25 cellular contexts compared by ENCODE assay signal in the genomic region with DNA sequence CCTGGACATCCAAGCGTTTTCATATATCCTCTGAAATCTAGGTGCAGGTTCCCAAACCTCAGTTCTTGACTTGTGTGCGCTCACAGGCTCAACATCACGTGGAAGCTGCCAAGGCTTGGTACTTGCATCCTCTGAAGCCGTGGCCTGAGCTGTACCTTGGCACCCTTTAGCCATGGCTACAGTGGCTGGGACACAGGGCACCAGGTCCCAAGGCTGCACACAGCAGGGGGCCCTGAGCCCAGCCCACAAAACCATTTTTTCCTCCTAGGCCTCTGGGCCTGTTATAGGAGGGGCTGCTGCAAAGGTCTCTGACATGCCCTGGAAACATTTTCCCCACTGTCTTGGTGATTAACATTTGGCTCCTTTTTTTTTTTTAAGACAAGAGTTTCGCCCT.
"Had no signal": no experiment of that assay in that cellular context is flagged by ENCODE, and none has a peak within 500 bp of the region (broad histone marks: within the 10 kb centered on the region; RNA-seq: fewer than 3 reads in every experiment).

No MANE protein-coding gene starts in this region.

- H3K9me3 ChIP-seq: SJCRH30, SK-N-SH had no signal

- H3K4me2 ChIP-seq: SK-N-SH had no signal

- H3K4me3 ChIP-seq: breast epithelium, SJCRH30 had no signal

- H3K4me1 Mint-ChIP-seq: activated CD4-positive, alpha-beta memory T cell treated with anti-CD3 and anti-CD28 coated beads, Interleukin-2, amount 10 ng/mL, durations not matched to agents 7 days and 5 days; activated CD4-positive, alpha-beta T cell treated with anti-CD3 and anti-CD28 coated beads for 36 hours; activated naive CD4-positive, alpha-beta T cell treated with anti-CD3 and anti-CD28 coated beads, Interleukin-2, amount 10 ng/mL, durations not matched to agents 7 days and 5 days; activated naive CD8-positive, alpha-beta T cell treated with anti-CD3 and anti-CD28 coated beads, Interleukin-2, amount 10 ng/mL, durations not matched to agents 7 days and 5 days had no signal

- H3K4me1 ChIP-seq: breast epithelium, SJCRH30 had no signal

- DNase-seq: activated CD4-positive, alpha-beta memory T cell treated with anti-CD3 and anti-CD28 coated beads, Interleukin-2, amount 10 ng/mL, durations not matched to agents 7 days and 5 days; activated CD4-positive, alpha-beta T cell treated with anti-CD3 and anti-CD28 coated beads for 36 hours; activated CD4-positive, alpha-beta T cell treated with anti-CD3 and anti-CD28 coated beads, Interleukin-2, amount 50 U/mL, for 1 hour; activated gamma-delta T cell treated with Interleukin-2 at 50 U/mL for 16 hours; activated naive CD4-positive, alpha-beta T cell treated with anti-CD3 and anti-CD28 coated beads, Interleukin-2, amount 10 ng/mL, durations not matched to agents 7 days and 5 days; activated naive CD8-positive, alpha-beta T cell treated with anti-CD3 and anti-CD28 coated beads, Interleukin-2, amount 10 ng/mL, durations not matched to agents 7 days and 5 days; activated T-cell treated with anti-CD3 and anti-CD28 coated beads for 4 hours; activated T-cell treated with anti-CD3 and anti-CD28 coated beads, Interleukin-2, amount 50 U/mL, for 48 hours; aorta; caudate nucleus; NCI-H1048; NCI-H1417; NCI-H1930; NCI-H2171 treated with DMSO at 0.1 percent for 48 hours; NCI-H226; NCI-H526 treated with DMSO at 0.1 percent for 48 hours; NCI-H82; OCI-M1; RPMI8226; SJCRH30; SK-N-SH; T-helper 1 cell; WERI-Rb-1 had no signal

- H3K4me3 Mint-ChIP-seq: activated CD4-positive, alpha-beta memory T cell treated with anti-CD3 and anti-CD28 coated beads, Interleukin-2, amount 10 ng/mL, durations not matched to agents 7 days and 5 days; activated CD4-positive, alpha-beta T cell treated with anti-CD3 and anti-CD28 coated beads for 36 hours; activated naive CD4-positive, alpha-beta T cell treated with anti-CD3 and anti-CD28 coated beads, Interleukin-2, amount 10 ng/mL, durations not matched to agents 7 days and 5 days; activated naive CD8-positive, alpha-beta T cell treated with anti-CD3 and anti-CD28 coated beads, Interleukin-2, amount 10 ng/mL, durations not matched to agents 7 days and 5 days had no signal

- H3K27ac ChIP-seq: breast epithelium, SJCRH30, WERI-Rb-1 had no signal

- H3K9ac ChIP-seq: SK-N-SH had no signal

- H3K27me3 Mint-ChIP-seq: activated CD4-positive, alpha-beta memory T cell treated with anti-CD3 and anti-CD28 coated beads, Interleukin-2, amount 10 ng/mL, durations not matched to agents 7 days and 5 days; activated CD4-positive, alpha-beta T cell treated with anti-CD3 and anti-CD28 coated beads for 36 hours; activated naive CD4-positive, alpha-beta T cell treated with anti-CD3 and anti-CD28 coated beads, Interleukin-2, amount 10 ng/mL, durations not matched to agents 7 days and 5 days; activated naive CD8-positive, alpha-beta T cell treated with anti-CD3 and anti-CD28 coated beads, Interleukin-2, amount 10 ng/mL, durations not matched to agents 7 days and 5 days had no signal

- H3K36me3 ChIP-seq: breast epithelium had no signal

- H3K27ac Mint-ChIP-seq: activated CD4-positive, alpha-beta memory T cell treated with anti-CD3 and anti-CD28 coated beads, Interleukin-2, amount 10 ng/mL, durations not matched to agents 7 days and 5 days; activated CD4-positive, alpha-beta T cell treated with anti-CD3 and anti-CD28 coated beads for 36 hours; activated naive CD4-positive, alpha-beta T cell treated with anti-CD3 and anti-CD28 coated beads, Interleukin-2, amount 10 ng/mL, durations not matched to agents 7 days and 5 days; activated T-helper 2 cell treated with anti-CD3 and anti-CD28 coated beads, Interferon-gamma antibody, Interleukin-2, Interleukin-4, amounts not matched to agents 10 μg/mL and 5 μg/mL and 100 μg/mL, durations not matched to agents 14 hours and 24 hours and 36 hours had no signal

- H3K27me3 ChIP-seq: breast epithelium, SJCRH30 had no signal
